Comparison of ENCODE assay signal across 24 cellular contexts in the genomic region with DNA sequence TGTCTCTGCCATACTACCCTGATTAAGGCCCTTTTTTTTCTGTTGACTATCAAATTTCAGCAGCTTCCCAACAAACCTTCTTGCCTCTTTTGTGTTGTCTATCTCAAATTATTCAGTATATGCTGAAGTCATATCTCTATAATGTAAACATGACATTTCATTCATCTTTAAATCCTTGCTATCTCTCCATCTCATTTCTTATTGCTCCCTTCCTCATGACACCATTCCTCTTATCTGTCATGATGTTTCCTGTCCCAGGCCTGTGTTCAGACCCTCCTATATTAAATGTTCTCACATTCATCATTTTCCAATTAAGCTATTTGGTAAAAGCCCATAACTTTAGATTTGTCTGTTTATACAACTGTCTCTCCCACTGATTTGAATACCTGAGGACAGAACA.
"Had no signal": no experiment of that assay in that cellular context is flagged by ENCODE, and none has a peak within 500 bp of the region (broad histone marks: within the 10 kb centered on the region; RNA-seq: fewer than 3 reads in every experiment).

No MANE protein-coding gene starts in this region.

- H3K4me3 ChIP-seq: pancreas, psoas muscle, right lobe of liver, sigmoid colon, stomach, thoracic aorta, thyroid gland, tibial nerve, upper lobe of left lung, vagina had no signal

- H3K9me3 ChIP-seq: neutrophil, pancreas, psoas muscle, right lobe of liver, sigmoid colon, thoracic aorta, thyroid gland, upper lobe of left lung, vagina had no signal

- H3K27ac ChIP-seq: neutrophil, pancreas, psoas muscle, right lobe of liver, sigmoid colon, stomach, thoracic aorta, thyroid gland, tibial nerve, upper lobe of left lung, vagina had no signal

- DNase-seq: naive thymus-derived CD8-positive, alpha-beta T cell; nephron progenitor cell; nucleus accumbens; pancreas; posterior cingulate gyrus; psoas muscle; right cardiac atrium; right lobe of liver; sigmoid colon; small intestine; stimulated activated CD4-positive, alpha-beta T cell treated with anti-CD3 and anti-CD28 coated beads, Interleukin-15, amount 100 ng/mL, for 24 hours; stimulated activated CD4-positive, alpha-beta T cell treated with anti-CD3 and anti-CD28 coated beads, Interleukin-2, amount 100 ng/mL, for 24 hours; stimulated activated CD4-positive, alpha-beta T cell treated with anti-CD3 and anti-CD28 coated beads, Interleukin-2, amount 100 ng/mL, for 48 hours; stimulated activated CD4-positive, alpha-beta T cell treated with anti-CD3 and anti-CD28 coated beads, Interleukin-4, amount 100 ng/mL, for 24 hours; stimulated activated naive B cell treated with anti-CD40 and anti-IgM and Interleukin-4, amounts not matched to agents 10 μg/mL and 1 μg/mL and 100 μg/mL, for 72 hours; stimulated activated naive CD4-positive, alpha-beta T cell treated with Interleukin-2 at 50 U/mL for 16 hours; stomach; thyroid gland; trophoblast cell; upper lobe of left lung had no signal

- H3K4me1 ChIP-seq: pancreas, psoas muscle, sigmoid colon, stomach, thyroid gland, tibial nerve, upper lobe of left lung, vagina had no signal

- H3K27me3 ChIP-seq: neutrophil, pancreas, right lobe of liver, sigmoid colon, stomach, thyroid gland, tibial nerve, upper lobe of left lung, vagina had no signal

- H3K36me3 ChIP-seq: neutrophil, pancreas, right lobe of liver, sigmoid colon, stomach, thoracic aorta, thyroid gland, tibial nerve, upper lobe of left lung, vagina had no signal
